Comparison of ENCODE assay signal across 8 cellular contexts in the genomic region with DNA sequence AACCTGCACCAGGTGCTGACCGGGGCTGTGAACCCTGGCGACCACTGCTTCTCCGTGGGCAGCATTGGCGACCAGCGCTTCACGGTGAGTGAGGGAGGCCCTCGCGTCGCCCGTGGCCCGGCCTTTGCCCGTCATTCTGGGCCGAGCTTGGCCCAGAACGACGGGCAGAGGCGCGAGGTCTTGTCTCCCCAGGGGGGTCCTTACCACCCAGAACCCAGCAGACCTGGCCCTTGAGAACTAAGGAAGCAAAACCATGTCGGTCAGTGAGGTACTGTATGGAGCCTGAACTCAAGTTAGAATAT. TPM values are rescaled to one million over a fixed set of nuclear protein-coding genes. Genes with fewer than 3 reads are reported as not detected.
DNase-seq lines count a peak whose midpoint lies in the region; ATAC-seq and TF ChIP-seq lines count a peak whose summit lies in the region.

No MANE protein-coding gene starts in this region.

- TF ChIP-seq CTCF in SU-DHL-6 (IDR thresholded peaks at IDR 0.05; ENCODE audit: insufficient read depth, low read length, poor library complexity, severe bottlenecking), result no peak
- no peak for TF ChIP-seq CTCF in glutamatergic neuron (IDR thresholded peaks at IDR 0.05; ENCODE audit: partially characterized antibody, unreplicated experiment)

- H3K9me2 ChIP-seq in SU-DHL-6 (replicated peaks; ENCODE audit: insufficient read depth, low read length), result no peaks in the 10 kb centered on the region

- peak overlapping the region; percentile 87 for H3K4me3 Mint-ChIP-seq in glutamatergic neuron (ENCODE audit: unreplicated experiment)

- H3K9ac ChIP-seq in SU-DHL-6 (ENCODE audit: low read length) (peak overlapping the region; percentile 91), rectal smooth muscle tissue (ENCODE audit: low read length) (peak overlapping the region; percentile 99)

- peaks cover 37% of the 10 kb centered on the region for H3F3A ChIP-seq in SU-DHL-6 (ENCODE audit: insufficient read depth)

- H3K36me3 Mint-ChIP-seq in glutamatergic neuron (ENCODE audit: unreplicated experiment), result no peaks in the 10 kb centered on the region

- no peaks in the 10 kb centered on the region for H3K27me3 ChIP-seq in SU-DHL-6 (ENCODE audit: low read length)
- H3K27me3 ChIP-seq in rectal smooth muscle tissue (ENCODE audit: control insufficient read depth, insufficient read depth, low read length), result no peaks in the 10 kb centered on the region

- H3K4me2 ChIP-seq in SU-DHL-6 (ENCODE audit: low read depth, low read length, poor library complexity, severe bottlenecking), result peak overlapping the region; percentile 86

- peak overlapping the region; percentile 63 for H3K27ac Mint-ChIP-seq in glutamatergic neuron (ENCODE audit: unreplicated experiment)

- H3K9me3 Mint-ChIP-seq in glutamatergic neuron (ENCODE audit: unreplicated experiment), result peaks cover 4% of the 10 kb centered on the region

- peaks cover 5% of the 10 kb centered on the region for H3K27me3 Mint-ChIP-seq in glutamatergic neuron (ENCODE audit: unreplicated experiment)

- ATAC-seq in GM18502 (IDR thresholded peaks at IDR 0.05; ENCODE audit: poor library complexity, unreplicated experiment) (peak; percentile 11), HG02571 (IDR thresholded peaks at IDR 0.05; ENCODE audit: unreplicated experiment) (peak; percentile 19), HG03196 (IDR thresholded peaks at IDR 0.05; ENCODE audit: unreplicated experiment) (no peak)

- peaks cover 3% of the 10 kb centered on the region for H3K4me1 Mint-ChIP-seq in glutamatergic neuron (ENCODE audit: low read depth, unreplicated experiment)

- DNase-seq in glutamatergic neuron, result no peak
- DNase-seq in stimulated activated CD4-positive, alpha-beta T cell treated with anti-CD3 and anti-CD28 coated beads, Interleukin-4, amount 100 ng/mL, for 24 hours, result no peak
- DNase-seq in NCI-H526 (lab: John Stamatoyannopoulos, UW), result no peak

- H3K4me1 ChIP-seq in rectal smooth muscle tissue (ENCODE audit: control insufficient read depth, insufficient read depth, low read length), result peaks cover 9% of the 10 kb centered on the region

- peaks cover 52% of the 10 kb centered on the region for H3K79me2 ChIP-seq in SU-DHL-6 (ENCODE audit: insufficient read depth, low read length)

- peak overlapping the region; percentile 87 for H3K27ac ChIP-seq in SU-DHL-6 (ENCODE audit: low read depth, low read length)
- peak overlapping the region; percentile 98 for H3K27ac ChIP-seq in rectal smooth muscle tissue (ENCODE audit: low read depth, low read length)

- H2AFZ ChIP-seq in SU-DHL-6 (ENCODE audit: low read depth, low read length, severe bottlenecking), result no peak overlapping the region

- H3K4me3 ChIP-seq in SU-DHL-6 (ENCODE audit: insufficient read depth, low read length, poor library complexity, severe bottlenecking) (peak overlapping the region; percentile 98), rectal smooth muscle tissue (ENCODE audit: low read length) (peak overlapping the region; percentile 99)

- H3K9me3 ChIP-seq in SU-DHL-6 (ENCODE audit: insufficient read depth, low read length), result no peaks in the 10 kb centered on the region

- H4K20me1 ChIP-seq in SU-DHL-6 (ENCODE audit: low read depth, low read length), result 0 out of 2 replicates have a peak, but pooled peaks cover 4% of the 10 kb centered on the region

- H3K36me3 ChIP-seq in SU-DHL-6 (ENCODE audit: low read length) (0 out of 2 replicates have a peak, but pooled peaks cover 4% of the 10 kb centered on the region), rectal smooth muscle tissue (ENCODE audit: control insufficient read depth, insufficient read depth, low read length) (no peaks in the 10 kb centered on the region)

RNA-seq across cellular contexts. Expression of a gene that starts 0.6 kb away (rescaled TPM):
- total RNA-seq in glutamatergic neuron (ENCODE audit: unreplicated experiment), result 24.2 TPM
